Comparison of ENCODE assay signal across 25 cellular contexts in genomic region chr16:25037632-25038031, GRCh38. TPM values are rescaled to one million over a fixed set of nuclear protein-coding genes. Genes with fewer than 3 reads are reported as not detected.
DNase-seq lines count a peak whose midpoint lies in the region; ATAC-seq and TF ChIP-seq lines count a peak whose summit lies in the region.
"Had no signal": no experiment of that assay in that cellular context is flagged by ENCODE, and none has a peak within 500 bp of the region (broad histone marks: within the 10 kb centered on the region; RNA-seq: fewer than 3 reads in every experiment).

No MANE protein-coding gene starts in this region.

- H2BK15ac ChIP-seq in IMR-90 (ENCODE audit: low read depth, low read length), result no peak overlapping the region; the same call in 2 of the 3 replicates

- no peaks in the 10 kb centered on the region for H3F3A ChIP-seq in GM23338 (replicated peaks; ENCODE audit: low read depth)

- H3K9me3 ChIP-seq in IMR-90 (ENCODE audit: control insufficient read depth, insufficient read depth, low read length), result no peaks in the 10 kb centered on the region
- H3K9me3 ChIP-seq: SK-N-SH had no signal

- no peaks in the 10 kb centered on the region for H3K27me3 ChIP-seq in IMR-90 (ENCODE audit: control insufficient read depth, insufficient read depth, low read length)
- no peaks in the 10 kb centered on the region for H3K27me3 ChIP-seq in brain microvascular endothelial cell (replicated peaks)
- H3K27me3 ChIP-seq in GM23338 (ENCODE audit: insufficient read depth), result no peaks in the 10 kb centered on the region

- intact Hi-C loops in IMR-90 (cut with micrococcal nuclease), result no loop called here
- intact Hi-C loops in activated B cell treated with CpG ODN at 0.5 μM for 24 hours (cut with micrococcal nuclease), result no loop called here

- no peaks in the 10 kb centered on the region for H3K36me3 ChIP-seq in IMR-90 (ENCODE audit: control insufficient read depth, insufficient read depth, low read length)
- no peaks in the 10 kb centered on the region for H3K36me3 ChIP-seq in brain microvascular endothelial cell (replicated peaks)
- no peaks in the 10 kb centered on the region for H3K36me3 ChIP-seq in GM23338 (ENCODE audit: insufficient read depth)

- no peak overlapping the region for H4K8ac ChIP-seq in IMR-90 (ENCODE audit: low read depth in 2 of 2, low read length in 2 of 2)

- CTCF ChIA-PET in IMR-90 (lab: Yijun Ruan, JAX), result no interaction called here
- CTCF ChIA-PET in activated B cell treated with CpG ODN at 0.5 μM for 24 hours (lab: Charles Lee), result no interaction called here
- CTCF ChIA-PET in T-cell (lab: Charles Lee), result no interaction called here

- H3K4ac ChIP-seq in IMR-90 (ENCODE audit: low read depth, low read length), result peak overlapping the region; percentile 4; the same call in 1 of the 2 replicates

- no peak overlapping the region for H4K91ac ChIP-seq in IMR-90 (ENCODE audit: insufficient read depth, low read depth, low read length)

- H4K20me1 ChIP-seq in IMR-90 (ENCODE audit: insufficient read depth, low read length) (no peaks in the 10 kb centered on the region; the same call in 1 of the 2 replicates), GM23338 (replicated peaks; ENCODE audit: insufficient read depth) (no peaks in the 10 kb centered on the region; the same call in 1 of the 2 replicates)

- 0 out of 2 replicates have a peak overlapping the region, but pooled peaks have one; percentile 37 for H3K18ac ChIP-seq in IMR-90 (ENCODE audit: low read depth, low read length)

- no peak for ATAC-seq in IMR-90 (ENCODE audit: low read depth)
- ATAC-seq in activated B cell treated with CpG ODN at 0.5 μM for 24 hours (ENCODE audit: low read depth), result no peak
- ATAC-seq in stimulated activated effector memory CD8-positive, alpha-beta T cell treated with anti-CD3 and anti-CD28 coated beads, Interleukin-12 subunit alpha, Interleukin-12 subunit beta, amount 100 ng/mL, for 72 hours, result no peak
- no peak for ATAC-seq in T-cell (replicated peaks in 1 of 4)
- ATAC-seq in HG02642 (IDR thresholded peaks at IDR 0.05; ENCODE audit: poor library complexity, unreplicated experiment), result no peak
- ATAC-seq in GM23338, result no peak
- ATAC-seq: CD8-positive, alpha-beta T cell; PC-3 had no signal

- no peak overlapping the region for H4K5ac ChIP-seq in IMR-90 (ENCODE audit: low read depth, low read length)

- TF ChIP-seq RAD21 in IMR-90 (IDR thresholded peaks at IDR 0.05; ENCODE audit: low read length), result no peak

- H3K36me3 Mint-ChIP-seq in activated B cell treated with CpG ODN at 0.5 μM for 24 hours (ENCODE audit: low read depth) (no peaks in the 10 kb centered on the region), T-cell (peaks cover 7% of the 10 kb centered on the region), GM23338 (ENCODE audit: low read depth) (no peaks in the 10 kb centered on the region; the same call in 2 of the 3 replicates)
- H3K36me3 Mint-ChIP-seq in stimulated activated effector memory CD8-positive, alpha-beta T cell treated with anti-CD3 and anti-CD28 coated beads, Interleukin-12 subunit alpha, Interleukin-12 subunit beta, amount 100 ng/mL, for 72 hours, result no peaks in the 10 kb centered on the region
- H3K36me3 Mint-ChIP-seq: CD8-positive, alpha-beta T cell had no signal

- H3K9me3 Mint-ChIP-seq in activated B cell treated with CpG ODN at 0.5 μM for 24 hours (no peaks in the 10 kb centered on the region), T-cell (no peaks in the 10 kb centered on the region), GM23338 (no peaks in the 10 kb centered on the region)
- no peaks in the 10 kb centered on the region for H3K9me3 Mint-ChIP-seq in stimulated activated effector memory CD8-positive, alpha-beta T cell treated with anti-CD3 and anti-CD28 coated beads, Interleukin-12 subunit alpha, Interleukin-12 subunit beta, amount 100 ng/mL, for 72 hours
- H3K9me3 Mint-ChIP-seq: CD8-positive, alpha-beta T cell had no signal

- H3K27me3 Mint-ChIP-seq in activated B cell treated with CpG ODN at 0.5 μM for 24 hours (no peaks in the 10 kb centered on the region), T-cell (no peaks in the 10 kb centered on the region), GM23338 (ENCODE audit: insufficient read depth, low read depth, poor library complexity) (peaks cover 7% of the 10 kb centered on the region)

- H3K9me2 ChIP-seq in GM23338 (ENCODE audit: insufficient read depth), result no peaks in the 10 kb centered on the region
- H3K9me2 ChIP-seq: SK-N-SH had no signal

- POLR2A ChIA-PET in IMR-90 (lab: Charles Lee; ENCODE audit: unreplicated experiment) (no interaction called here), activated B cell treated with CpG ODN at 0.5 μM for 24 hours (lab: Charles Lee) (interaction anchor here (2.2 to 5.8 kb wide), 2 partner anchors 11 to 19 kb away, joined by 6 to 58 read pairs; partner anchors contain the start of gene ARHGAP17), T-cell (lab: Charles Lee) (interaction anchor here in 1 of 2 donors (0.5 kb wide), 1 partner anchor 10 kb away, joined by 3 read pairs; no protein-coding TSS in a partner anchor)

- in situ Hi-C loops in IMR-90 (cut with MboI; ENCODE audit: low sequenced_read_pairs) (no loop called here), brain microvascular endothelial cell (cut with HindIII; ENCODE audit: low pct_ligation_motif_present, low sequenced_read_pairs) (no loop called here)

- DNase-seq in IMR-90 (no peak), activated B cell treated with CpG ODN at 0.5 μM for 24 hours (no peak), brain microvascular endothelial cell (peak; percentile 25), T-cell (no peak), GM23338 (ENCODE audit: low spot score) (no peak)
- DNase-seq in stimulated activated effector memory CD8-positive, alpha-beta T cell treated with anti-CD3 and anti-CD28 coated beads, Interleukin-12 subunit alpha, Interleukin-12 subunit beta, amount 100 ng/mL, for 72 hours (ENCODE audit: low spot score in 2 of 2), result no peak
- DNase-seq: CD8-positive, alpha-beta T cell; DMS 273 treated with DMSO at 0.1 percent for 48 hours; DMS79 treated with DMSO at 0.1 percent for 48 hours; GF-D8; HCEC 1CT; MM.1S; NCI-H1048; NCI-H1417 treated with DMSO at 0.1 percent for 48 hours; NCI-H1694 treated with DMSO at 0.1 percent for 48 hours; NCI-H2081; NCI-H226; NCI-H510A treated with DMSO at 0.1 percent for 48 hours; NCI-H748 treated with DMSO at 0.1 percent for 48 hours; PC-3; SK-N-SH; SW 1271 had no signal

- peaks cover 0 to 19% of the 10 kb centered on the region in 2 experiments; a peak in 3 of 4 replicates for H3K79me1 ChIP-seq in IMR-90 (ENCODE audit: low read depth in 1 of 2, low read length in 2 of 2)

- H3K27ac Mint-ChIP-seq in activated B cell treated with CpG ODN at 0.5 μM for 24 hours, result peak overlapping the region; percentile 74
- peak overlapping the region; percentile 21 for H3K27ac Mint-ChIP-seq in stimulated activated effector memory CD8-positive, alpha-beta T cell treated with anti-CD3 and anti-CD28 coated beads, Interleukin-12 subunit alpha, Interleukin-12 subunit beta, amount 100 ng/mL, for 72 hours
- no peak overlapping the region for H3K27ac Mint-ChIP-seq in T-cell
- no peak overlapping the region for H3K27ac Mint-ChIP-seq in GM23338
- H3K27ac Mint-ChIP-seq: CD8-positive, alpha-beta T cell had no signal

- peaks cover 10% of the 10 kb centered on the region for H3K4me1 ChIP-seq in IMR-90 (ENCODE audit: control insufficient read depth, insufficient read depth, low read length)
- peaks cover 2% of the 10 kb centered on the region; the same call in 1 of the 2 replicates for H3K4me1 ChIP-seq in GM23338 (ENCODE audit: insufficient read depth)

- H3K9ac ChIP-seq in IMR-90 (ENCODE audit: low read depth, low read length), result no peak overlapping the region
- H3K9ac ChIP-seq: KMS-11, SK-N-SH had no signal

- no peak for TF ChIP-seq CTCF in IMR-90 (conservative IDR thresholded peaks at IDR 0.05; ENCODE audit: low read depth, low read length)
- TF ChIP-seq CTCF in activated B cell treated with CpG ODN at 0.5 μM for 24 hours (IDR thresholded peaks at IDR 0.05), result no peak
- no peak for TF ChIP-seq CTCF in brain microvascular endothelial cell (IDR thresholded peaks at IDR 0.05; ENCODE audit: low read depth, low read length, missing control alignments)
- TF ChIP-seq CTCF in GM23338 (conservative IDR thresholded peaks at IDR 0.05; ENCODE audit: low read depth in 2 of 2), result no peak

- H3K4me2 ChIP-seq in IMR-90 (ENCODE audit: low read depth, low read length) (no peak overlapping the region), GM23338 (no peak overlapping the region)
- H3K4me2 ChIP-seq: KMS-11, SK-N-SH had no signal

- H3K56ac ChIP-seq in IMR-90 (ENCODE audit: extremely low read depth, insufficient read depth, low read length), result no peak overlapping the region

- peaks cover 4% of the 10 kb centered on the region; the same call in 1 of the 2 replicates for H3K9me1 ChIP-seq in IMR-90 (ENCODE audit: insufficient read depth, low read length)

- BruUV-seq in IMR-90 (replicated peaks; lab: Mats Ljungman, UMichigan), result no TSS peak

- peaks cover 53% of the 10 kb centered on the region for H3K4me1 Mint-ChIP-seq in activated B cell treated with CpG ODN at 0.5 μM for 24 hours
- peaks cover 17% of the 10 kb centered on the region for H3K4me1 Mint-ChIP-seq in stimulated activated effector memory CD8-positive, alpha-beta T cell treated with anti-CD3 and anti-CD28 coated beads, Interleukin-12 subunit alpha, Interleukin-12 subunit beta, amount 100 ng/mL, for 72 hours
- H3K4me1 Mint-ChIP-seq in T-cell, result peaks cover 31 to 42% (median 41%) of the 10 kb centered on the region in 3 donors
- peaks cover 6% of the 10 kb centered on the region; the same call in 2 of the 3 replicates for H3K4me1 Mint-ChIP-seq in GM23338

- no peaks in the 10 kb centered on the region for H3K79me2 ChIP-seq in GM23338 (replicated peaks; ENCODE audit: insufficient read depth)

- WGBS in IMR-90 (ENCODE audit: extremely low coverage in 2 of 2, insufficient read length in 1 of 2), 2 experiments, result 91% methylated on average over 4 of the region's 6 CpGs; no CpG with 5 or more reads in 1 of the 2 experiments

- H3K14ac ChIP-seq in IMR-90 (replicated peaks; ENCODE audit: low read depth, low read length), result no peak overlapping the region

- dilution Hi-C loops in IMR-90 (cut with HindIII; ENCODE audit: low sequenced_read_pairs, unreplicated experiment), result no loop called here

- no peak overlapping the region for H3K4me3 ChIP-seq in IMR-90 (ENCODE audit: insufficient read depth, low read depth, low read length)
- H3K4me3 ChIP-seq in brain microvascular endothelial cell (ENCODE audit: low read depth, low read length), result no peak overlapping the region
- H3K4me3 ChIP-seq in GM23338, result no peak overlapping the region

- H3K4me3 Mint-ChIP-seq in activated B cell treated with CpG ODN at 0.5 μM for 24 hours (no peak overlapping the region), T-cell (no peak overlapping the region), GM23338 (no peak overlapping the region)
- no peak overlapping the region for H3K4me3 Mint-ChIP-seq in stimulated activated effector memory CD8-positive, alpha-beta T cell treated with anti-CD3 and anti-CD28 coated beads, Interleukin-12 subunit alpha, Interleukin-12 subunit beta, amount 100 ng/mL, for 72 hours
- H3K4me3 Mint-ChIP-seq: CD8-positive, alpha-beta T cell had no signal

- H2BK120ac ChIP-seq in IMR-90 (ENCODE audit: low read depth, low read length), result no peak overlapping the region

- H3K27ac ChIP-seq in IMR-90 (ENCODE audit: insufficient read depth, low read length) (no peak overlapping the region), brain microvascular endothelial cell (no peak overlapping the region), GM23338 (ENCODE audit: low read depth) (no peak overlapping the region)
- H3K27ac ChIP-seq: C4-2B, KMS-11 had no signal

- no peak for TF ChIP-seq POLR2A in IMR-90 (IDR thresholded peaks at IDR 0.05; ENCODE audit: low read depth, low read length)

- no peak overlapping the region for H2AK5ac ChIP-seq in IMR-90 (ENCODE audit: low read depth, low read length)

- H2AFZ ChIP-seq in IMR-90 (replicated peaks; ENCODE audit: low read length, poor library complexity) (no peak overlapping the region), GM23338 (no peak overlapping the region)

- H2AK9ac ChIP-seq in IMR-90 (replicated peaks; ENCODE audit: low read depth, low read length, poor library complexity), result no peak overlapping the region

- no peak overlapping the region for H3K23ac ChIP-seq in IMR-90 (ENCODE audit: low read depth, low read length)

- H2BK5ac ChIP-seq in IMR-90 (ENCODE audit: low read depth, low read length, poor library complexity, severe bottlenecking), result no peak overlapping the region

- no peak overlapping the region for H2BK20ac ChIP-seq in IMR-90 (ENCODE audit: low read depth, low read length)

RNA-seq across cellular contexts. Expression of gene ARHGAP17, which starts 22.5 kb away (rescaled TPM):
- total RNA-seq in IMR-90 (2012; rRNA removed), result 27.6 and 29.4 TPM in 2 replicates
- 60.1 and 65.0 TPM in 2 replicates for polyA plus RNA-seq in IMR-90 (2012; rRNA removed)
- polyA plus RNA-seq in IMR-90 (2012; cell fraction: cytosol; rRNA removed), result 40.0 and 40.7 TPM in 2 replicates
- polyA plus RNA-seq in IMR-90 (2012; cell fraction: nucleus; rRNA removed; ENCODE audit: low replicate concordance), result 81.6 and 132 TPM in 2 replicates
- 287 and 310 TPM in 2 replicates for total RNA-seq in activated B cell treated with CpG ODN at 0.5 μM for 24 hours
- total RNA-seq in T-cell, result 10 to 100 TPM; 61.5 to 78.1 (median 72.5) TPM
- total RNA-seq in GM23338 (2014; rRNA removed; shearing (Covaris generic)), result 59.0 and 85.5 TPM in 2 replicates
- 40.0 and 40.6 TPM in 2 replicates for polyA plus RNA-seq in GM23338 (2016; fragmentation: Nextera tagmentation; extraction: Ambion mirVana)

Comparison
In these comparisons a context has a peak if more than half of its experiments do, and no peak if none do; other contexts are left out.
1. H3K27ac Mint-ChIP-seq: peak in activated B cell treated with CpG ODN at 0.5 μM for 24 hours (single experiment) and stimulated activated effector memory CD8-positive, alpha-beta T cell treated with anti-CD3 and anti-CD28 coated beads, Interleukin-12 subunit alpha, Interleukin-12 subunit beta, amount 100 ng/mL, for 72 hours (single experiment); none in T-cell (0 of 2) and GM23338 (single experiment).